1 cellular context compared by ENCODE assay signal in genomic region chr15:73696641-73697001, GRCh38.
TF ChIP-seq lines count a peak whose summit lies in the region.

No MANE protein-coding gene starts in this region.

TF ChIP-seq in IMR-90, 13 proteins besides CTCF, POLR2A, EP300 and RAD21:
- TF ChIP-seq CEBPB (IDR thresholded peaks at IDR 0.05; ENCODE audit: low read depth, low read length), result no peak
- TF ChIP-seq FOS (IDR thresholded peaks at IDR 0.05; ENCODE audit: low read depth, low read length), result no peak
- TF ChIP-seq MXI1 (IDR thresholded peaks at IDR 0.05; ENCODE audit: borderline replicate concordance, low read depth, low read length), result no peak
- TF ChIP-seq USF2 (IDR thresholded peaks at IDR 0.05; ENCODE audit: low read depth, low read length), result no peak
- TF ChIP-seq MAFK (IDR thresholded peaks at IDR 0.05; ENCODE audit: low read depth, low read length), result no peak
- TF ChIP-seq BHLHE40 (IDR thresholded peaks at IDR 0.05; ENCODE audit: low read depth, low read length), result no peak
- TF ChIP-seq NFE2L2 (IDR thresholded peaks at IDR 0.05; ENCODE audit: low read depth, low read length), result no peak
- no peak for TF ChIP-seq RFX5 (IDR thresholded peaks at IDR 0.05; ENCODE audit: low read depth, low read length)
- no peak for TF ChIP-seq CHD1 (IDR thresholded peaks at IDR 0.05; ENCODE audit: low read depth, low read length)
- no peak for TF ChIP-seq SMC3 (IDR thresholded peaks at IDR 0.05; ENCODE audit: low read depth, low read length)
